9 cellular contexts compared by ENCODE assay signal in genomic region chr7:35975851-35976454, GRCh38.
DNase-seq lines count a peak whose midpoint lies in the region; ATAC-seq, FAIRE-seq and TF ChIP-seq lines count a peak whose summit lies in the region.
"Had no signal": no experiment of that assay in that cellular context is flagged by ENCODE, and none has a peak within 500 bp of the region (broad histone marks: within the 10 kb centered on the region; RNA-seq: fewer than 3 reads in every experiment).

No MANE protein-coding gene starts in this region.

- no peaks in the 10 kb centered on the region for H3K9me3 ChIP-seq in pancreas

- H3K4me1 ChIP-seq in pancreas, result no peaks in the 10 kb centered on the region

- 6 to 8% methylated on average over 1 of the region's 1 CpG for WGBS in pancreas, 2 donors

- H3K4me3 ChIP-seq in pancreas, result no peak overlapping the region

- H3K27me3 ChIP-seq in pancreas, result no peaks in the 10 kb centered on the region

- peaks cover 3% of the 10 kb centered on the region for H3K4me1 Mint-ChIP-seq in activated T-cell treated with anti-CD3 and anti-CD28 coated beads, Interleukin-2, amount 50 U/mL, for 4 hours (ENCODE audit: low read depth)

- peaks cover 16% of the 10 kb centered on the region for H3K27me3 Mint-ChIP-seq in activated T-cell treated with anti-CD3 and anti-CD28 coated beads, Interleukin-2, amount 50 U/mL, for 4 hours (ENCODE audit: low read depth)

- DNase-seq in CD1c-positive myeloid dendritic cell (ENCODE audit: extremely low spot score) (peak; percentile 80), HS-5 (ENCODE audit: low read depth) (peak; percentile 38), NCI-H82 (lab: John Stamatoyannopoulos, UW) (peak; percentile 86), germinal center (ENCODE audit: low spot score) (peak; percentile 21), pancreas (peak in 2 of 6 donors; percentile 37 to 65)
- peak; percentile 21 for DNase-seq in activated T-cell treated with anti-CD3 and anti-CD28 coated beads, Interleukin-2, amount 50 U/mL, for 4 hours

- H3K36me3 ChIP-seq in pancreas, result no peaks in the 10 kb centered on the region

- TF ChIP-seq CTCF in pancreas (IDR thresholded peaks at IDR 0.05), result peak; percentile 57 to 83 (median 74)

- H3K27ac ChIP-seq in pancreas, result no peak overlapping the region

- H3K4me3 Mint-ChIP-seq in activated T-cell treated with anti-CD3 and anti-CD28 coated beads, Interleukin-2, amount 50 U/mL, for 4 hours, result no peak overlapping the region
- H3K4me3 Mint-ChIP-seq: T-helper 1 cell treated with Interleukin-12 subunit alpha and Interleukin-12 subunit beta and Interleukin-4 antibody, amounts not matched to agents 30 μg/mL and 1 μg/mL, for 36 hours had no signal

- ATAC-seq in GM18520 (IDR thresholded peaks at IDR 0.05; ENCODE audit: unreplicated experiment) (peak; percentile 72), pancreas (peak; percentile 75 to 93 (median 89)), HG03460 (IDR thresholded peaks at IDR 0.05; ENCODE audit: unreplicated experiment) (no peak)
- peak in 1 of 2 donors; percentile 73 for ATAC-seq in activated T-cell treated with anti-CD3 and anti-CD28 coated beads, Interleukin-2, amount 50 U/mL, for 4 hours

- intact Hi-C loops in pancreas (cut with DNase I), result no loop called here

- no peaks in the 10 kb centered on the region for H3K9me3 Mint-ChIP-seq in activated T-cell treated with anti-CD3 and anti-CD28 coated beads, Interleukin-2, amount 50 U/mL, for 4 hours
- H3K9me3 Mint-ChIP-seq: T-helper 1 cell treated with Interleukin-12 subunit alpha and Interleukin-12 subunit beta and Interleukin-4 antibody, amounts not matched to agents 30 μg/mL and 1 μg/mL, for 36 hours had no signal

- FAIRE-seq in pancreas (lab: Jason Lieb, UNC), result peak; percentile 56

- no peaks in the 10 kb centered on the region for H3K36me3 Mint-ChIP-seq in activated T-cell treated with anti-CD3 and anti-CD28 coated beads, Interleukin-2, amount 50 U/mL, for 4 hours (ENCODE audit: insufficient read depth)
